In genomic region chr1:54199765-54200518, GRCh38 we compare ENCODE assay signal across 8 cellular contexts. TPM values are rescaled to one million over a fixed set of nuclear protein-coding genes. Genes with fewer than 3 reads are reported as not detected.
DNase-seq lines count a peak whose midpoint lies in the region; ATAC-seq and TF ChIP-seq lines count a peak whose summit lies in the region.

TSS of gene CYB5RL (minus strand) at chr1:54200030. CDS start at chr1:54195616, 4,414 bp downstream.
TSS of gene MRPL37 (plus strand) at chr1:54200167. CDS start at chr1:54200244, 77 bp downstream.

- no peak within 1 kb of the TSS for H2BK15ac ChIP-seq in mesendoderm (replicated peaks; ENCODE audit: low read depth)

- H3K27me3 Mint-ChIP-seq in endodermal cell (ENCODE audit: insufficient read depth) = no peaks in the 10 kb centered on the region

- WGBS in endodermal cell (ENCODE audit: insufficient coverage in 1 of 2, insufficient read length in 1 of 2), 2 experiments = 0 to 1% methylated on average over 20 to 51 of the region's 51 CpGs
- no CpG with 5 or more reads among the region's 51 CpGs for WGBS in mesendoderm (ENCODE audit: extremely low coverage, insufficient coverage, low lambda C conversion rate)

- peak within 1 kb of the TSS; percentile 67 for H3K23ac ChIP-seq in mesendoderm (ENCODE audit: low read length)

- DNase-seq in Caki2 (ENCODE audit: low read depth) (peak; percentile 93), HUDEP-2 (lab: John Stamatoyannopoulos, UW; ENCODE audit: unreplicated experiment in 76 of 76) (peak in 74 of 76 experiments; percentile 38 to 96 (median 88)), NOMO-1 treated with dmso at 0.1 percent for 144 hours (lab: John Stamatoyannopoulos, UW; ENCODE audit: unreplicated experiment) (peak; percentile 98), endodermal cell (peak; percentile 99), mesendoderm (peak; percentile 99)
- DNase-seq in activated CD8-positive, alpha-beta memory T cell treated with anti-CD3 and anti-CD28 coated beads for 48 hours (ENCODE audit: low read depth in 2 of 3, low spot score in 2 of 3) = peak; percentile 51 to 77 (median 64)
- peak; percentile 76 for DNase-seq in stimulated activated CD8-positive, alpha-beta memory T cell treated with anti-CD3 and anti-CD28 coated beads, Interleukin-12 subunit alpha, Interleukin-12 subunit beta, amount 100 ng/mL, for 4 hours (ENCODE audit: low read depth)

- peaks cover 19% of the 10 kb centered on the region for H3K36me3 ChIP-seq in endodermal cell (ENCODE audit: control insufficient read depth, insufficient read depth, low read length)
- H3K36me3 ChIP-seq in mesendoderm (ENCODE audit: control insufficient read depth, insufficient read depth, low read length) = no peaks in the 10 kb centered on the region

- H2BK5ac ChIP-seq in mesendoderm (ENCODE audit: low read length) = no peak within 1 kb of the TSS

- H3K9me3 ChIP-seq in endodermal cell (ENCODE audit: control insufficient read depth, low read length) = no peaks in the 10 kb centered on the region

- H3K4me1 ChIP-seq in endodermal cell (ENCODE audit: control insufficient read depth, insufficient read depth, low read length) = peaks cover 3% of the 10 kb centered on the region
- H3K4me1 ChIP-seq in mesendoderm (ENCODE audit: control insufficient read depth, low read depth, low read length) = peaks cover 8% of the 10 kb centered on the region

- no peaks in the 10 kb centered on the region for H3K9me3 Mint-ChIP-seq in endodermal cell

- no peak within 1 kb of the TSS for H2AK5ac ChIP-seq in mesendoderm (ENCODE audit: low read length)

- H3K27me3 ChIP-seq in endodermal cell (ENCODE audit: control insufficient read depth, insufficient read depth, low read length, poor library complexity, severe bottlenecking) = no peaks in the 10 kb centered on the region
- no peaks in the 10 kb centered on the region for H3K27me3 ChIP-seq in mesendoderm (ENCODE audit: insufficient read depth, low read length, poor library complexity)

- in situ Hi-C loops in Caki2 (cut with HindIII; ENCODE audit: low pct_unique_long_range_greater_than_20kb, low sequenced_read_pairs) = no loop called here

- H4K8ac ChIP-seq in mesendoderm (ENCODE audit: low read depth, low read length) = peak within 1 kb of the TSS; percentile 88

- peaks cover 8% of the 10 kb centered on the region for H3K36me3 Mint-ChIP-seq in endodermal cell (ENCODE audit: low read depth)

- H3K9ac ChIP-seq in endodermal cell (ENCODE audit: extremely low read depth, low read length, poor library complexity, severe bottlenecking) (peak within 1 kb of the TSS; percentile 65), mesendoderm (ENCODE audit: low read length) (peak within 1 kb of the TSS; percentile 73)

- peak within 1 kb of the TSS; percentile 60 for H3K4ac ChIP-seq in mesendoderm (ENCODE audit: low read depth, low read length)

- peaks cover 25% of the 10 kb centered on the region for H3K79me2 ChIP-seq in mesendoderm (ENCODE audit: control insufficient read depth, insufficient read depth, low read length)

- H3K4me3 ChIP-seq in endodermal cell (ENCODE audit: low read length) (peak within 1 kb of the TSS; percentile 86), mesendoderm (ENCODE audit: low read length) (peak within 1 kb of the TSS; percentile 70)

- H3K4me3 Mint-ChIP-seq in endodermal cell = peak within 1 kb of the TSS; percentile 93

- peak within 1 kb of the TSS; percentile 91 for H3K56ac ChIP-seq in mesendoderm (ENCODE audit: low read length)

- H3K4me2 ChIP-seq in mesendoderm (ENCODE audit: low read length) = peak within 1 kb of the TSS; percentile 99

- peak; percentile 96 for ATAC-seq in GM21390 (IDR thresholded peaks at IDR 0.05; ENCODE audit: unreplicated experiment)

- TF ChIP-seq CTCF in endodermal cell (conservative IDR thresholded peaks at IDR 0.05) = no peak

- H3K79me1 ChIP-seq in mesendoderm (ENCODE audit: low read length) = peaks cover 21% of the 10 kb centered on the region

- H4K5ac ChIP-seq in mesendoderm (ENCODE audit: low read length) = no peak within 1 kb of the TSS

- peaks cover 18% of the 10 kb centered on the region for H3K4me1 Mint-ChIP-seq in endodermal cell

- H3K18ac ChIP-seq in mesendoderm (ENCODE audit: low read length) = no peak within 1 kb of the TSS

- peak within 1 kb of the TSS; percentile 91 for H3K27ac Mint-ChIP-seq in endodermal cell

- H3K27ac ChIP-seq in endodermal cell (ENCODE audit: low read depth, low read length) (no peak within 1 kb of the TSS), mesendoderm (ENCODE audit: low read depth, low read length) (no peak within 1 kb of the TSS)

- H2BK120ac ChIP-seq in mesendoderm (ENCODE audit: low read depth, low read length) = no peak within 1 kb of the TSS

RNA-seq across cellular contexts. Expression of gene CYB5RL, which starts in this region (rescaled TPM):
- 3.6 and 3.8 TPM in 2 replicates for total RNA-seq in Caki2 (2014; rRNA removed; shearing (Covaris generic); ENCODE audit: low replicate concordance)
- 10 to 100 TPM in 1 of 2 donors, 1 to 10 TPM in 1; 8.2 to 11.0 TPM for total RNA-seq in endodermal cell
- polyA plus RNA-seq in endodermal cell (2013, experiment 1 of 2) = 13.3 TPM
- 12.0 TPM for polyA plus RNA-seq in endodermal cell (2013, experiment 2 of 2)
- 5.3 TPM for polyA plus RNA-seq in mesendoderm (2013, experiment 1 of 2)
- polyA plus RNA-seq in mesendoderm (2013, experiment 2 of 2) = 5.6 TPM

RNA-seq across cellular contexts. Expression of gene MRPL37, which starts in this region (rescaled TPM):
- total RNA-seq in Caki2 (2014; rRNA removed; shearing (Covaris generic); ENCODE audit: low replicate concordance) = 112 and 142 TPM in 2 replicates
- total RNA-seq in endodermal cell = 10 to 100 TPM; 84.5 to 95.8 TPM
- 87.1 TPM for polyA plus RNA-seq in endodermal cell (2013, experiment 1 of 2)
- 77.1 TPM for polyA plus RNA-seq in endodermal cell (2013, experiment 2 of 2)
- polyA plus RNA-seq in mesendoderm (2013, experiment 1 of 2) = 131 TPM
- 133 TPM for polyA plus RNA-seq in mesendoderm (2013, experiment 2 of 2)
